Comparison of ENCODE assay signal across 30 cellular contexts in the genomic region with DNA sequence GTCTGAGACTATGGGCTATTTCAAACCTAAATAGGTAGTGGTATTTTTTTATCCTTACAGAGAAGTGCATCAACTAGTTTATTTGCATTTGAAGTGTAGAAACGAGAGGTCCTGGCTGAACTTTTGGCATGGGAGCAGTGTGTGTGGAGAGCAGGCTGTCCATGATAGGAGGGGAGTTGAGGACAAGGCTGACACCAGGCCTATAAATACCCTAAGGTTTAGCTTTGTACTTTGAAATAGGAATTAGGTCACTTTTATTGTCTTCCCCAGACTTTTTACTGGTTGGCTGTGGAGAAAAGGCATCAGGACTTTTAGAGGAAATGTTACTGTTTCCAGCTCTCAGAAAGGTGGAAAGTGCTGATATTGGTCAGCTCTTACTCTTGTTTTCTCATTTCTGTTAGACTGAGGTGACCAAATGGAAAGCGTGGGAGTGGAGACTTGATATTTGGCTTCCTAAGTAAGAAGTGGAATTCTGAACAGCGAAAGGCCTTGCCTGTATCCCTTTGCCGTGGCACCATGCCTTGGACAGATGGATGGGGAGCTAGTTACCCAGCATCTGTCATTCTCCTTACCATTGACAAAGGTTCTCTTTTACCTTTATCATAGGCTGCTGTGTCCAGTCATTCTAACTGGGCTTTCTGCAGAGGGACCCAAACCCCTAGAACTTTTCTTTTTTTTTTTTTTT. TPM values are rescaled to one million over a fixed set of nuclear protein-coding genes. Genes with fewer than 3 reads are reported as not detected.
A peak's percentile ranks its signal among the peaks of the same experiment; 100 is the strongest.
DNase-seq lines count a peak whose midpoint lies in the region; ATAC-seq, FAIRE-seq and TF ChIP-seq lines count a peak whose summit lies in the region.
"Had no signal": no experiment of that assay in that cellular context is flagged by ENCODE, and none has a peak within 500 bp of the region (broad histone marks: within the 10 kb centered on the region; RNA-seq: fewer than 3 reads in every experiment).

No MANE protein-coding gene starts in this region.

- H3K79me2 ChIP-seq in mammary epithelial cell (ENCODE audit: insufficient read depth, low read length) (peaks cover 68% of the 10 kb centered on the region), keratinocyte (ENCODE audit: control insufficient read depth, insufficient read depth, low read length) (peaks cover 54% of the 10 kb centered on the region), smooth muscle cell (ENCODE audit: low read depth) (peaks cover 94% of the 10 kb centered on the region)

- FAIRE-seq in keratinocyte (lab: Jason Lieb, UNC): peak; percentile 23

- ATAC-seq in stimulated activated effector memory CD8-positive, alpha-beta T cell treated with anti-CD3 and anti-CD28 coated beads, Interleukin-12 subunit alpha, Interleukin-12 subunit beta, amount 100 ng/mL, for 72 hours: no peak
- no peak for ATAC-seq in left lung
- ATAC-seq: Panc1 had no signal

- CTCF ChIA-PET in MCF 10A (lab: Yijun Ruan, JAX) (no interaction called here), mammary epithelial cell (lab: Charles Lee; ENCODE audit: low non-redundant PET) (no interaction called here)

- H3K36me3 ChIP-seq in mammary epithelial cell (ENCODE audit: insufficient read depth, low read length) (peaks cover 2% of the 10 kb centered on the region), keratinocyte (ENCODE audit: control insufficient read depth in 2 of 2, extremely low read depth in 1 of 2, insufficient read depth in 2 of 2, low read length in 2 of 2) (no peaks in the 10 kb centered on the region), left lung (peaks cover 3 to 4% of the 10 kb centered on the region in 2 donors), smooth muscle cell (ENCODE audit: low read depth) (no peaks in the 10 kb centered on the region)
- H3K36me3 ChIP-seq: esophagus muscularis mucosa, vagina had no signal

- dilution Hi-C loops in mammary epithelial cell (cut with HindIII; ENCODE audit: low sequenced_read_pairs): no loop called here
- dilution Hi-C loops in keratinocyte (cut with MboI; ENCODE audit: extremely low pct_ligation_motif_present, low sequenced_read_pairs): no loop called here

- H3K27me3 Mint-ChIP-seq in MCF 10A (ENCODE audit: insufficient read depth, unreplicated experiment) (no peaks in the 10 kb centered on the region), chondrocyte (ENCODE audit: low read depth) (no peaks in the 10 kb centered on the region)
- H3K27me3 Mint-ChIP-seq: activated naive CD8-positive, alpha-beta T cell treated with anti-CD3 and anti-CD28 coated beads, Interleukin-2, amount 10 ng/mL, durations not matched to agents 7 days and 5 days; memory B cell; progenitor cell of endocrine pancreas had no signal

- H3K36me3 Mint-ChIP-seq in MCF 10A (ENCODE audit: insufficient read depth, unreplicated experiment) (peaks cover 12% of the 10 kb centered on the region), chondrocyte (ENCODE audit: low read depth) (no peaks in the 10 kb centered on the region)
- peaks cover 9% of the 10 kb centered on the region for H3K36me3 Mint-ChIP-seq in stimulated activated effector memory CD8-positive, alpha-beta T cell treated with anti-CD3 and anti-CD28 coated beads, Interleukin-12 subunit alpha, Interleukin-12 subunit beta, amount 100 ng/mL, for 72 hours
- H3K36me3 Mint-ChIP-seq: activated naive CD8-positive, alpha-beta T cell treated with anti-CD3 and anti-CD28 coated beads, Interleukin-2, amount 10 ng/mL, durations not matched to agents 7 days and 5 days had no signal

- no peak for TF ChIP-seq CTCF in MCF 10A (IDR thresholded peaks at IDR 0.05; ENCODE audit: unreplicated experiment)
- no peak for TF ChIP-seq CTCF in mammary epithelial cell (conservative IDR thresholded peaks at IDR 0.05 in 1 of 2, IDR thresholded peaks at IDR 0.05 in 1 of 2; ENCODE audit: extremely low read depth in 1 of 2, insufficient read depth in 1 of 2, low read depth in 1 of 2, low read length in 2 of 2)
- no peak for TF ChIP-seq CTCF in chondrocyte (IDR thresholded peaks at IDR 0.05)
- TF ChIP-seq CTCF in keratinocyte (optimal IDR thresholded peaks at IDR 0.05 in 1 of 3, IDR thresholded peaks at IDR 0.05 in 1 of 3, conservative IDR thresholded peaks at IDR 0.05 in 1 of 3; ENCODE audit: extremely low read depth in 1 of 3, insufficient read depth in 2 of 3, low read length in 3 of 3): no peak
- TF ChIP-seq CTCF in left lung (IDR thresholded peaks at IDR 0.05): no peak
- no peak for TF ChIP-seq CTCF in smooth muscle cell (IDR thresholded peaks at IDR 0.05; ENCODE audit: borderline replicate concordance, insufficient read depth, poor library complexity, severe bottlenecking)

- no peaks in the 10 kb centered on the region for H3K9me1 ChIP-seq in keratinocyte (ENCODE audit: control insufficient read depth, extremely low read depth, insufficient read depth, low read length)

- POLR2A ChIA-PET in MCF 10A (lab: Yijun Ruan, JAX): interaction anchor here (1.0 kb wide), 1 partner anchor 38 kb away, joined by 3 read pairs; no protein-coding TSS in a partner anchor

- H3K4me2 ChIP-seq in mammary epithelial cell (ENCODE audit: insufficient read depth, low read depth, low read length): no peak overlapping the region
- H3K4me2 ChIP-seq in keratinocyte (ENCODE audit: control insufficient read depth, extremely low read depth, insufficient read depth, low read depth, low read length): no peak overlapping the region
- H3K4me2 ChIP-seq in smooth muscle cell: no peak overlapping the region
- H3K4me2 ChIP-seq: BLaER1 had no signal

- no peak overlapping the region for H3K4me3 ChIP-seq in mammary epithelial cell (replicated peaks in 1 of 3; ENCODE audit: insufficient read depth in 1 of 3, low read depth in 2 of 3, low read length in 3 of 3)
- H3K4me3 ChIP-seq in keratinocyte (ENCODE audit: control insufficient read depth in 2 of 3, extremely low read depth in 1 of 3, insufficient read depth in 2 of 3, low read depth in 1 of 3, low read length in 3 of 3): no peak overlapping the region
- H3K4me3 ChIP-seq in left lung: no peak overlapping the region
- H3K4me3 ChIP-seq in smooth muscle cell: no peak overlapping the region
- H3K4me3 ChIP-seq: BLaER1, esophagus muscularis mucosa, testis, vagina had no signal

- H3K4me1 Mint-ChIP-seq in MCF 10A (ENCODE audit: insufficient read depth, unreplicated experiment) (no peaks in the 10 kb centered on the region), chondrocyte (ENCODE audit: low read depth) (peaks cover 23% of the 10 kb centered on the region)
- H3K4me1 Mint-ChIP-seq in stimulated activated effector memory CD8-positive, alpha-beta T cell treated with anti-CD3 and anti-CD28 coated beads, Interleukin-12 subunit alpha, Interleukin-12 subunit beta, amount 100 ng/mL, for 72 hours: peaks cover 8% of the 10 kb centered on the region
- H3K4me1 Mint-ChIP-seq: H9 had no signal

- no peak overlapping the region for H3K4me3 Mint-ChIP-seq in MCF 10A (ENCODE audit: unreplicated experiment)
- no peak overlapping the region for H3K4me3 Mint-ChIP-seq in chondrocyte (ENCODE audit: unreplicated experiment)
- H3K4me3 Mint-ChIP-seq in stimulated activated effector memory CD8-positive, alpha-beta T cell treated with anti-CD3 and anti-CD28 coated beads, Interleukin-12 subunit alpha, Interleukin-12 subunit beta, amount 100 ng/mL, for 72 hours: no peak overlapping the region
- H3K4me3 Mint-ChIP-seq: activated naive CD8-positive, alpha-beta T cell treated with anti-CD3 and anti-CD28 coated beads, Interleukin-2, amount 10 ng/mL, durations not matched to agents 7 days and 5 days; activated T-helper 1 cell treated with anti-CD3 and anti-CD28 coated beads, Interleukin-12 subunit alpha, Interleukin-12 subunit beta, Interleukin-2, Interleukin-4 antibody, amounts not matched to agents 30 ng/mL and 10 ng/mL and 1 ng/mL, durations not matched to agents 14 hours and 24 hours and 36 hours; H9; memory B cell had no signal

- H4K20me1 ChIP-seq in mammary epithelial cell (ENCODE audit: insufficient read depth, low read length): no peaks in the 10 kb centered on the region
- peaks cover 3% of the 10 kb centered on the region for H4K20me1 ChIP-seq in keratinocyte (ENCODE audit: control insufficient read depth, extremely low read depth, insufficient read depth, low read length)
- peaks cover 98% of the 10 kb centered on the region for H4K20me1 ChIP-seq in smooth muscle cell (ENCODE audit: low read depth)

- no peak overlapping the region for H3K27ac ChIP-seq in mammary epithelial cell (ENCODE audit: insufficient read depth, low read depth, low read length)
- no peak overlapping the region for H3K27ac ChIP-seq in keratinocyte (ENCODE audit: control insufficient read depth, insufficient read depth, low read length)
- H3K27ac ChIP-seq in left lung: no peak overlapping the region
- no peak overlapping the region for H3K27ac ChIP-seq in smooth muscle cell (ENCODE audit: low read depth)
- H3K27ac ChIP-seq: BLaER1, neutrophil, testis, vagina had no signal

- in situ Hi-C loops in mammary epithelial cell (cut with MboI; ENCODE audit: low sequenced_read_pairs in 2 of 2): no loop called here

- no peaks in the 10 kb centered on the region for H3F3A ChIP-seq in smooth muscle cell (ENCODE audit: low read depth)

- H3K9me3 ChIP-seq in mammary epithelial cell (replicated peaks; ENCODE audit: insufficient read depth, low read length) (no peaks in the 10 kb centered on the region), keratinocyte (ENCODE audit: control insufficient read depth, low read depth, low read length) (no peaks in the 10 kb centered on the region), left lung (no peaks in the 10 kb centered on the region), smooth muscle cell (replicated peaks; ENCODE audit: low read depth) (no peaks in the 10 kb centered on the region)
- H3K9me3 ChIP-seq: BLaER1, esophagus muscularis mucosa, neutrophil, testis, vagina had no signal

- intact Hi-C loops in MCF 10A (cut with micrococcal nuclease) (no loop called here), mammary epithelial cell (cut with micrococcal nuclease) (no loop called here), left lung (cut with DNase I) (no loop called here)

- no peaks in the 10 kb centered on the region for H3K4me1 ChIP-seq in mammary epithelial cell (ENCODE audit: insufficient read depth, low read length)
- no peaks in the 10 kb centered on the region for H3K4me1 ChIP-seq in keratinocyte (ENCODE audit: control insufficient read depth, extremely low read depth, insufficient read depth, low read length)
- H3K4me1 ChIP-seq in left lung: peaks cover 0 to 6% of the 10 kb centered on the region in 2 donors
- no peaks in the 10 kb centered on the region for H3K4me1 ChIP-seq in smooth muscle cell (ENCODE audit: low read depth)
- H3K4me1 ChIP-seq: BLaER1, testis, vagina had no signal

- 100% methylated on average over 4 of the region's 4 CpGs for WGBS in mammary epithelial cell (ENCODE audit: low coverage, missing lambda C conversion rate)
- WGBS in smooth muscle cell (ENCODE audit: low lambda C conversion rate): 86% methylated on average over 4 of the region's 4 CpGs

- no peaks in the 10 kb centered on the region for H3K27me3 ChIP-seq in mammary epithelial cell (ENCODE audit: insufficient read depth, low read length)
- no peaks in the 10 kb centered on the region for H3K27me3 ChIP-seq in keratinocyte (ENCODE audit: control insufficient read depth, extremely low read depth, insufficient read depth, low read length)
- no peaks in the 10 kb centered on the region for H3K27me3 ChIP-seq in left lung
- no peaks in the 10 kb centered on the region for H3K27me3 ChIP-seq in smooth muscle cell (ENCODE audit: low read depth)
- H3K27me3 ChIP-seq: BLaER1, esophagus muscularis mucosa, neutrophil, testis, vagina had no signal

- H2AFZ ChIP-seq in mammary epithelial cell (ENCODE audit: low read depth, low read length) (no peak overlapping the region), keratinocyte (ENCODE audit: control insufficient read depth, low read length) (no peak overlapping the region), smooth muscle cell (ENCODE audit: low read depth) (no peak overlapping the region)

- BruUV-seq in MCF 10A (replicated peaks; lab: Mats Ljungman, UMichigan) (no TSS peak), mammary epithelial cell (replicated peaks; lab: Mats Ljungman, UMichigan) (no TSS peak)

- DNase-seq in MCF 10A (ENCODE audit: unreplicated experiment) (no peak), mammary epithelial cell (no peak), chondrocyte (ENCODE audit: low spot score) (no peak), keratinocyte (ENCODE audit: low read depth, low spot score) (no peak), NCI-H2081 treated with DMSO at 0.1 percent for 48 hours (lab: John Stamatoyannopoulos, UW) (no peak), left lung (no peak), smooth muscle cell (lab: John Stamatoyannopoulos, UW; ENCODE audit: unreplicated experiment) (no peak)
- DNase-seq in stimulated activated effector memory CD8-positive, alpha-beta T cell treated with anti-CD3 and anti-CD28 coated beads, Interleukin-12 subunit alpha, Interleukin-12 subunit beta, amount 100 ng/mL, for 72 hours (ENCODE audit: low spot score in 2 of 2): no peak
- DNase-seq: ACHN; activated CD4-positive, CD25-positive, alpha-beta regulatory T cell treated with anti-CD3 and anti-CD28 coated beads, Interleukin-2, amount 50 U/mL, for 72 hours; activated naive CD8-positive, alpha-beta T cell treated with anti-CD3 and anti-CD28 coated beads, Interleukin-2, amount 10 ng/mL, durations not matched to agents 7 days and 5 days; DMS79; foreskin melanocyte; H9; hypothalamus; islet precursor cell; NCI-H1436 treated with DMSO at 0.1 percent for 48 hours; NCI-H2171 treated with DMSO at 0.1 percent for 48 hours; NCI-H526; stimulated activated naive CD4-positive, alpha-beta T cell; T-helper 1 cell; testis had no signal

- H3K9ac ChIP-seq in mammary epithelial cell (ENCODE audit: insufficient read depth, low read length) (no peak overlapping the region), keratinocyte (ENCODE audit: control insufficient read depth, extremely low read depth, insufficient read depth, low read length) (no peak overlapping the region), smooth muscle cell (ENCODE audit: low read depth) (no peak overlapping the region)
- H3K9ac ChIP-seq: BLaER1 had no signal

- H3K27ac Mint-ChIP-seq in MCF 10A (ENCODE audit: low read depth, unreplicated experiment): peak overlapping the region; percentile 28
- H3K27ac Mint-ChIP-seq in chondrocyte (ENCODE audit: unreplicated experiment): peak overlapping the region; percentile 8
- H3K27ac Mint-ChIP-seq in stimulated activated effector memory CD8-positive, alpha-beta T cell treated with anti-CD3 and anti-CD28 coated beads, Interleukin-12 subunit alpha, Interleukin-12 subunit beta, amount 100 ng/mL, for 72 hours: peak overlapping the region; percentile 15
- H3K27ac Mint-ChIP-seq: activated naive CD8-positive, alpha-beta T cell treated with anti-CD3 and anti-CD28 coated beads, Interleukin-2, amount 10 ng/mL, durations not matched to agents 7 days and 5 days; activated T-helper 1 cell treated with anti-CD3 and anti-CD28 coated beads, Interleukin-12 subunit alpha, Interleukin-12 subunit beta, Interleukin-2, Interleukin-4 antibody, amounts not matched to agents 30 ng/mL and 10 ng/mL and 1 ng/mL, durations not matched to agents 14 hours and 24 hours and 36 hours; H9; memory B cell; progenitor cell of endocrine pancreas had no signal

- H3K9me3 Mint-ChIP-seq in MCF 10A (ENCODE audit: unreplicated experiment) (no peaks in the 10 kb centered on the region), chondrocyte (ENCODE audit: low read depth) (no peaks in the 10 kb centered on the region)
- no peaks in the 10 kb centered on the region for H3K9me3 Mint-ChIP-seq in stimulated activated effector memory CD8-positive, alpha-beta T cell treated with anti-CD3 and anti-CD28 coated beads, Interleukin-12 subunit alpha, Interleukin-12 subunit beta, amount 100 ng/mL, for 72 hours
- H3K9me3 Mint-ChIP-seq: activated naive CD8-positive, alpha-beta T cell treated with anti-CD3 and anti-CD28 coated beads, Interleukin-2, amount 10 ng/mL, durations not matched to agents 7 days and 5 days; activated T-helper 1 cell treated with anti-CD3 and anti-CD28 coated beads, Interleukin-12 subunit alpha, Interleukin-12 subunit beta, Interleukin-2, Interleukin-4 antibody, amounts not matched to agents 30 ng/mL and 10 ng/mL and 1 ng/mL, durations not matched to agents 14 hours and 24 hours and 36 hours; H9; memory B cell had no signal

RNA-seq across cellular contexts. Expression of a gene that starts 46.0 kb away (rescaled TPM):
- 50.0 and 50.6 TPM in 2 replicates for total RNA-seq in MCF 10A (2022)
- total RNA-seq in mammary epithelial cell: 10 to 100 TPM; 37.8 to 49.4 TPM
- polyA plus RNA-seq in mammary epithelial cell: 24.0 TPM
- 99.3 TPM for polyA minus RNA-seq in mammary epithelial cell
- 59.3 to 88.4 TPM (median 59.7 TPM) in 3 replicates for total RNA-seq in chondrocyte
- polyA plus RNA-seq in keratinocyte: 14.7 to 27.0 TPM (median 17.4 TPM) in 3 replicates
- polyA plus RNA-seq in keratinocyte (2011; ENCODE audit: low read depth): 9.5 TPM
- polyA plus RNA-seq in keratinocyte (2011; cell fraction: cytosol; rRNA removed): 17.5 and 18.3 TPM in 2 replicates
- polyA plus RNA-seq in keratinocyte (2011; cell fraction: nucleus; rRNA removed): 51.6 and 59.4 TPM in 2 replicates
- 18.5 and 35.6 TPM in 2 replicates for polyA plus RNA-seq in keratinocyte (2012; ENCODE audit: low replicate concordance)
- 46.2 to 106 TPM (median 67.6 TPM) in 3 replicates for polyA minus RNA-seq in keratinocyte
- polyA minus RNA-seq in keratinocyte (2011; cell fraction: cytosol; rRNA and poly(A)+ RNA removed): 27.8 TPM
- 62.0 and 97.2 TPM in 2 replicates for polyA minus RNA-seq in keratinocyte (2011; cell fraction: nucleus; rRNA and poly(A)+ RNA removed)
- total RNA-seq in left lung: 10 to 100 TPM; 48.7 to 53.4 TPM
- 53.5 and 56.4 TPM in 2 replicates for total RNA-seq in smooth muscle cell
- polyA plus RNA-seq in smooth muscle cell: 44.4 and 52.8 TPM in 2 replicates

RNA-seq across cellular contexts. Expression of a gene that starts 50.1 kb away (rescaled TPM):
- total RNA-seq in MCF 10A (2022) (not detected in 2 replicates), mammary epithelial cell (not detected), chondrocyte (not detected in 3 replicates), left lung (under 1 TPM in 1 of 2 donors, not detected in 1; 0.29 TPM), smooth muscle cell (not detected in 2 replicates)
- polyA plus RNA-seq in mammary epithelial cell (not detected), keratinocyte (not detected in 3 replicates), smooth muscle cell (2.0 TPM in 2 replicates)
- polyA minus RNA-seq in mammary epithelial cell (not detected), keratinocyte (not detected in 3 replicates)
- polyA plus RNA-seq in keratinocyte (2011; ENCODE audit: low read depth): not detected
- not detected in 2 replicates for polyA plus RNA-seq in keratinocyte (2011; cell fraction: cytosol; rRNA removed)
- polyA plus RNA-seq in keratinocyte (2011; cell fraction: nucleus; rRNA removed): not detected in 2 replicates
- polyA plus RNA-seq in keratinocyte (2012; ENCODE audit: low replicate concordance): not detected in 2 replicates
- polyA minus RNA-seq in keratinocyte (2011; cell fraction: cytosol; rRNA and poly(A)+ RNA removed): not detected
- polyA minus RNA-seq in keratinocyte (2011; cell fraction: nucleus; rRNA and poly(A)+ RNA removed): not detected in 2 replicates
- total RNA-seq: activated naive CD8-positive, alpha-beta T cell treated with anti-CD3 and anti-CD28 coated beads, Interleukin-2, amount 10 ng/mL, durations not matched to agents 7 days and 5 days; esophagus muscularis mucosa; H9; progenitor cell of endocrine pancreas; vagina had no signal
